ENCODE assay signal across 15 cellular contexts in the genomic region with DNA sequence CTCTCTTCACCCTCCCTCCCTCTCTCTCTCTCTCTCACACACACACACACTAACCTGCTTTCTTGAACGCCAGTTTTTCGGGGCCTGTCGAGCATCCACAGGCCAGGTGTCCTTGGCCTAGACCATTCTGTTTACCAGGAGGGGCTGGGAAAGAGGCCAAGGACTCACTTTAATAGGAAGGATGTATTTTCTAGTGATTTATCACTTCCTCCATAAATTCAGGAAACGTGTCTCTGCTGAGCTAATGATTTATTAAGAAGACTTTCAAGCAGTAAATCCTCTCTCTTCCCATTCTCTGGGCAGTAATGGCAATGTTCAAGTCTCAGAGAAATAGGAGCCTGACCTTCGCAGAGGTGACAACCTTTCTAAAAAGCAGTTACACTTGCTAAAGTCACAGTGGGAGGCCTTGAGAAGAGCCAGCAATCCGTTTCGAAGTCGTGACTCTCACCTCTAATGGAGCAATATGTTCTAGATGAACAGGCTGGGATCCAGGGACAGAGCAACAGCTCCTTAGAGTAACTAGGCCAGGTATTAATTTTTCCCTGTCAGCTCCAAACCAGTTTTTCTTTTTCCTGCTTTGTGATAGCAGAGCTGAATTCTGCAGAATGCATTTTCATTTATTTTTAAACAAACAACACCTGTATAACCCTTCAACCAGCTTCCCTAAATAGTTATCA.
DNase-seq lines count a peak whose midpoint lies in the region; TF ChIP-seq lines count a peak whose summit lies in the region.
"Had no signal": no experiment of that assay in that cellular context is flagged by ENCODE, and none has a peak within 500 bp of the region (broad histone marks: within the 10 kb centered on the region; RNA-seq: fewer than 3 reads in every experiment).

No MANE protein-coding gene starts in this region.

- DNase-seq in COLO668 (lab: John Stamatoyannopoulos, UW; ENCODE audit: unreplicated experiment), result peak; percentile 10
- peak; percentile 66 for DNase-seq in HT-29 (ENCODE audit: low spot score)
- peak; percentile 18 to 49 for DNase-seq in dermis microvascular lymphatic vessel endothelial cell (ENCODE audit: low read depth in 2 of 2)
- no peak for DNase-seq in neural crest cell (ENCODE audit: low read depth, low spot score)
- DNase-seq in stimulated activated CD4-positive, alpha-beta T cell treated with anti-CD3 and anti-CD28 coated beads, Interleukin-4, amount 100 ng/mL, for 24 hours, result no peak
- DNase-seq in HK-2 (ENCODE audit: unreplicated experiment), result no peak
- no peak for DNase-seq in DMS79 (lab: John Stamatoyannopoulos, UW)
- no peak for DNase-seq in NCI-H446 treated with DMSO at 0.1 percent for 48 hours (lab: John Stamatoyannopoulos, UW)
- DNase-seq: CD8-positive, alpha-beta T cell; GDM1; KG1; NCI-H1417 treated with DMSO at 0.1 percent for 48 hours; NCI-H2029; NCI-H345; Right ventricle myocardium superior had no signal

- H3K4me1 Mint-ChIP-seq in neural crest cell, result no peaks in the 10 kb centered on the region

- no peaks in the 10 kb centered on the region for H3K9me3 Mint-ChIP-seq in neural crest cell

- no peak for TF ChIP-seq CTCF in neural crest cell (conservative IDR thresholded peaks at IDR 0.05)

- H3K27me3 Mint-ChIP-seq in neural crest cell (ENCODE audit: low read depth), result no peaks in the 10 kb centered on the region

- H3K27ac Mint-ChIP-seq in neural crest cell (ENCODE audit: unreplicated experiment), result peak overlapping the region; percentile 20
- H3K27ac Mint-ChIP-seq: CD8-positive, alpha-beta T cell had no signal

- no peak overlapping the region for H3K4me3 Mint-ChIP-seq in neural crest cell
- H3K4me3 Mint-ChIP-seq: CD8-positive, alpha-beta T cell had no signal

- H3K36me3 Mint-ChIP-seq in neural crest cell (ENCODE audit: low read depth), result no peaks in the 10 kb centered on the region
- H3K36me3 Mint-ChIP-seq: CD8-positive, alpha-beta T cell had no signal

Comparison
In these comparisons a context has a peak if more than half of its experiments do, and no peak if none do; other contexts are left out.
1. DNase-seq: peak in COLO668 (single experiment), HT-29 (single experiment) and dermis microvascular lymphatic vessel endothelial cell (2 of 2); none in neural crest cell (single experiment), stimulated activated CD4-positive, alpha-beta T cell treated with anti-CD3 and anti-CD28 coated beads, Interleukin-4, amount 100 ng/mL, for 24 hours (single experiment), HK-2 (single experiment), DMS79 (single experiment) and NCI-H446 treated with DMSO at 0.1 percent for 48 hours (single experiment).